Comparison of ENCODE assay signal across 10 cellular contexts in the genomic region with DNA sequence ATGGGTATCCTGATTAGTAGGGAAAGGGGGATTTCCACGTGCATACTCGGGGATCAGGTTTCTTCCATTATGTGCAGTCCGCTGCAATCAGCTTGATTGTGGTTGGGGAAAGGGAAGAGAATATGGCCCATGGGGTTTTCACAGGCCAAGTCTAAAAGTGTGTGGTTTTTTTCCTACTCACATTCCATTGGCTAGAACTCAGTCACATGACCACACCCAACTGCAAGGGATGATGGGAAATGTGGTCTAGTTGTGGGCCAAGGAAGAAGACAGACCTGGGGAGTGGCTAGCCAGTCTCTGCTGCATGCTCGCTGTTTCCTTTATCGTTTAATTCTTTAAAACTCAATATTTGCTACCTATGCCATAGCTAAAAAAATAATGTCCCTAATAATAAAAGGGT.
A peak's percentile ranks its signal among the peaks of the same experiment; 100 is the strongest.
DNase-seq lines count a peak whose midpoint lies in the region; ATAC-seq, FAIRE-seq and TF ChIP-seq lines count a peak whose summit lies in the region.
"Had no signal": no experiment of that assay in that cellular context is flagged by ENCODE, and none has a peak within 500 bp of the region (broad histone marks: within the 10 kb centered on the region; RNA-seq: fewer than 3 reads in every experiment).

No MANE protein-coding gene starts in this region.

- H3K27ac ChIP-seq in A673 (ENCODE audit: low read depth, low read length, poor library complexity, severe bottlenecking) (no peak overlapping the region), GM12878 (ENCODE audit: control insufficient read depth, insufficient read depth) (no peak overlapping the region), upper lobe of right lung (no peak overlapping the region)

- no peaks in the 10 kb centered on the region for H4K20me1 ChIP-seq in GM12878 (ENCODE audit: control insufficient read depth, insufficient read depth)

- H3K4me1 ChIP-seq in A673 (ENCODE audit: insufficient read depth, low read length, poor library complexity, severe bottlenecking) (no peaks in the 10 kb centered on the region), GM12878 (ENCODE audit: control insufficient read depth, insufficient read depth, low read length) (no peaks in the 10 kb centered on the region), upper lobe of right lung (no peaks in the 10 kb centered on the region)

- ATAC-seq in GM12878 (no peak; the same call in 2 of the 3 replicates), upper lobe of right lung (no peak)

- DNase-seq in A673 (ENCODE audit: low spot score) (peak; percentile 70), GM12864 (ENCODE audit: low read depth) (peak; percentile 4), NCI-H2107 treated with DMSO at 0.1 percent for 48 hours (lab: John Stamatoyannopoulos, UW; ENCODE audit: unreplicated experiment) (peak; percentile 94), GM12878 (ENCODE audit: low read depth, low spot score) (no peak), NCI-H1092 (lab: John Stamatoyannopoulos, UW) (no peak), upper lobe of right lung (no peak)
- no peak for DNase-seq in effector CD4-positive, alpha-beta T cell
- no peak for DNase-seq in stimulated activated CD4-positive, alpha-beta T cell treated with anti-CD3 and anti-CD28 coated beads, Interleukin-4, amount 100 ng/mL, for 4 hours
- DNase-seq: amniotic stem cell, hippocampal formation had no signal

- TF ChIP-seq RAD21 in GM12878 (IDR thresholded peaks at IDR 0.05; ENCODE audit: insufficient read depth, low read depth, low read length) = no peak

- RAD21 ChIA-PET in GM12878 (lab: Charles Lee; ENCODE audit: unreplicated experiment) = no interaction called here

- in situ Hi-C loops in GM12878 (cut with MboI) = no loop called here

- peak; percentile 57 for FAIRE-seq in GM12878 (lab: Jason Lieb, UNC)

- 49% methylated on average over 5 of the region's 5 CpGs for WGBS in GM12878 (ENCODE audit: insufficient coverage, insufficient replicate concordance, low lambda C conversion rate, missing lambda C conversion rate)

- H3K36me3 ChIP-seq in A673 (ENCODE audit: insufficient read depth, low read length, poor library complexity, severe bottlenecking) = no peaks in the 10 kb centered on the region
- no peaks in the 10 kb centered on the region for H3K36me3 ChIP-seq in GM12878 (ENCODE audit: control insufficient read depth in 2 of 2, insufficient read depth in 2 of 2, low read length in 1 of 2)
- H3K36me3 ChIP-seq in upper lobe of right lung = no peaks in the 10 kb centered on the region

- TF ChIP-seq POLR2A in GM12878 (IDR thresholded peaks at IDR 0.05; ENCODE audit: low read depth, low read length) = no peak

- no peak overlapping the region for H3K9ac ChIP-seq in GM12878 (ENCODE audit: control insufficient read depth, insufficient read depth, low read length)

- CTCF ChIA-PET in A673 (lab: Charles Lee) = no interaction called here
- CTCF ChIA-PET in GM12878 (lab: Yijun Ruan, JAX) = no interaction called here

- no peaks in the 10 kb centered on the region for H3K9me3 ChIP-seq in A673 (ENCODE audit: low read depth, low read length, poor library complexity, severe bottlenecking)
- no peaks in the 10 kb centered on the region for H3K9me3 ChIP-seq in GM12878 (replicated peaks; ENCODE audit: control insufficient read depth, insufficient read depth, low read length)
- H3K9me3 ChIP-seq in upper lobe of right lung = no peaks in the 10 kb centered on the region

- TF ChIP-seq EP300 in GM12878 (IDR thresholded peaks at IDR 0.05; ENCODE audit: borderline replicate concordance in 1 of 2, control insufficient read depth in 1 of 2, low read depth in 2 of 2, low read length in 2 of 2) = no peak

- H3K4me2 ChIP-seq in GM12878 (ENCODE audit: control insufficient read depth, insufficient read depth) = 0 out of 2 replicates have a peak overlapping the region, but pooled peaks have one; percentile 23

- no peak overlapping the region for H2AFZ ChIP-seq in GM12878 (ENCODE audit: control insufficient read depth, low read depth, low read length)

- no TSS peak for BruUV-seq in A673 (replicated peaks; lab: Mats Ljungman, UMichigan)
- no TSS peak for BruUV-seq in GM12878 (replicated peaks; lab: Mats Ljungman, UMichigan)

- SMC1A ChIA-PET in GM12878 (lab: Charles Lee; ENCODE audit: uncharacterized antibody, unreplicated experiment) = interaction anchor here (0.5 kb wide), 1 partner anchor 351 kb away, joined by 3 read pairs; no protein-coding TSS in a partner anchor

- POLR2A ChIA-PET in A673 (lab: Charles Lee; ENCODE audit: low non-redundant PET) = no interaction called here
- POLR2A ChIA-PET in GM12878 (lab: Charles Lee) = no interaction called here

- H3K4me3 ChIP-seq in A673 (ENCODE audit: low read depth, low read length, poor library complexity, severe bottlenecking) = no peak overlapping the region
- H3K4me3 ChIP-seq in GM12864 (ENCODE audit: low read depth, low read length) = no peak overlapping the region
- no peak overlapping the region for H3K4me3 ChIP-seq in GM12878
- H3K4me3 ChIP-seq in upper lobe of right lung = no peak overlapping the region

- H3K79me2 ChIP-seq in GM12878 (ENCODE audit: control insufficient read depth, insufficient read depth, low read length) = no peaks in the 10 kb centered on the region

- H3K27me3 ChIP-seq in A673 (replicated peaks; ENCODE audit: insufficient read depth, low read depth, low read length, poor library complexity) (peaks cover 10% of the 10 kb centered on the region), GM12878 (replicated peaks in 1 of 2; ENCODE audit: control insufficient read depth in 2 of 2, insufficient read depth in 2 of 2, low read length in 1 of 2) (no peaks in the 10 kb centered on the region; a peak in 1 of 4 replicates), upper lobe of right lung (peaks cover 7% of the 10 kb centered on the region)

- intact Hi-C loops in A673 (cut with micrococcal nuclease; ENCODE audit: unreplicated experiment) (no loop called here), GM12878 (cut with micrococcal nuclease; ENCODE audit: unreplicated experiment) (no loop called here), upper lobe of right lung (cut with DNase I) (no loop called here)

- TF ChIP-seq CTCF in A673 (conservative IDR thresholded peaks at IDR 0.05; ENCODE audit: low read depth, low read length) = no peak
- TF ChIP-seq CTCF in GM12864 (IDR thresholded peaks at IDR 0.05; ENCODE audit: low read depth, low read length, missing control alignments) = no peak
- no peak for TF ChIP-seq CTCF in GM12878 (IDR thresholded peaks at IDR 0.05 in 2 of 3, conservative IDR thresholded peaks at IDR 0.05 in 1 of 3; ENCODE audit: control insufficient read depth in 2 of 3, extremely low read depth in 1 of 3, insufficient read depth in 1 of 3, low read depth in 3 of 3, low read length in 3 of 3)
- no peak for TF ChIP-seq CTCF in upper lobe of right lung (IDR thresholded peaks at IDR 0.05)

TF ChIP-seq in GM12878, 131 proteins besides CTCF, POLR2A, EP300 and RAD21 (continues in another document):
- TF ChIP-seq NRF1 (conservative IDR thresholded peaks at IDR 0.05; ENCODE audit: low read depth, low read length) (no peak), RAD51 (IDR thresholded peaks at IDR 0.05) (peak; percentile 46; the same call in 1 of the 2 replicates), ZNF24 (IDR thresholded peaks at IDR 0.05) (no peak)
- TF ChIP-seq, protein P1, sequence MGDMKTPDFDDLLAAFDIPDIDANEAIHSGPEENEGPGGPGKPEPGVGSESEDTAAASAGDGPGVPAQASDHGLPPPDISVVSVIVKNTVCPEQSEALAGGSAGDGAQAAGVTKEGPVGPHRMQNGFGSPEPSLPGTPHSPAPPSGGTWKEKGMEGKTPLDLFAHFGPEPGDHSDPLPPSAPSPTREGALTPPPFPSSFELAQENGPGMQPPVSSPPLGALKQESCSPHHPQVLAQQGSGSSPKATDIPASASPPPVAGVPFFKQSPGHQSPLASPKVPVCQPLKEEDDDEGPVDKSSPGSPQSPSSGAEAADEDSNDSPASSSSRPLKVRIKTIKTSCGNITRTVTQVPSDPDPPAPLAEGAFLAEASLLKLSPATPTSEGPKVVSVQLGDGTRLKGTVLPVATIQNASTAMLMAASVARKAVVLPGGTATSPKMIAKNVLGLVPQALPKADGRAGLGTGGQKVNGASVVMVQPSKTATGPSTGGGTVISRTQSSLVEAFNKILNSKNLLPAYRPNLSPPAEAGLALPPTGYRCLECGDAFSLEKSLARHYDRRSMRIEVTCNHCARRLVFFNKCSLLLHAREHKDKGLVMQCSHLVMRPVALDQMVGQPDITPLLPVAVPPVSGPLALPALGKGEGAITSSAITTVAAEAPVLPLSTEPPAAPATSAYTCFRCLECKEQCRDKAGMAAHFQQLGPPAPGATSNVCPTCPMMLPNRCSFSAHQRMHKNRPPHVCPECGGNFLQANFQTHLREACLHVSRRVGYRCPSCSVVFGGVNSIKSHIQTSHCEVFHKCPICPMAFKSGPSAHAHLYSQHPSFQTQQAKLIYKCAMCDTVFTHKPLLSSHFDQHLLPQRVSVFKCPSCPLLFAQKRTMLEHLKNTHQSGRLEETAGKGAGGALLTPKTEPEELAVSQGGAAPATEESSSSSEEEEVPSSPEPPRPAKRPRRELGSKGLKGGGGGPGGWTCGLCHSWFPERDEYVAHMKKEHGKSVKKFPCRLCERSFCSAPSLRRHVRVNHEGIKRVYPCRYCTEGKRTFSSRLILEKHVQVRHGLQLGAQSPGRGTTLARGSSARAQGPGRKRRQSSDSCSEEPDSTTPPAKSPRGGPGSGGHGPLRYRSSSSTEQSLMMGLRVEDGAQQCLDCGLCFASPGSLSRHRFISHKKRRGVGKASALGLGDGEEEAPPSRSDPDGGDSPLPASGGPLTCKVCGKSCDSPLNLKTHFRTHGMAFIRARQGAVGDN (IDR thresholded peaks at IDR 0.05) = no peak
- TF ChIP-seq, protein P2, sequence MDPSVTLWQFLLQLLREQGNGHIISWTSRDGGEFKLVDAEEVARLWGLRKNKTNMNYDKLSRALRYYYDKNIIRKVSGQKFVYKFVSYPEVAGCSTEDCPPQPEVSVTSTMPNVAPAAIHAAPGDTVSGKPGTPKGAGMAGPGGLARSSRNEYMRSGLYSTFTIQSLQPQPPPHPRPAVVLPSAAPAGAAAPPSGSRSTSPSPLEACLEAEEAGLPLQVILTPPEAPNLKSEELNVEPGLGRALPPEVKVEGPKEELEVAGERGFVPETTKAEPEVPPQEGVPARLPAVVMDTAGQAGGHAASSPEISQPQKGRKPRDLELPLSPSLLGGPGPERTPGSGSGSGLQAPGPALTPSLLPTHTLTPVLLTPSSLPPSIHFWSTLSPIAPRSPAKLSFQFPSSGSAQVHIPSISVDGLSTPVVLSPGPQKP (IDR thresholded peaks at IDR 0.05; ENCODE audit: low read depth, low read length) = no peak

Comparison
In these comparisons a context has a peak if more than half of its experiments do, and no peak if none do; other contexts are left out.
1. DNase-seq: peak in A673 (single experiment), GM12864 (single experiment) and NCI-H2107 treated with DMSO at 0.1 percent for 48 hours (single experiment); none in GM12878 (single experiment), effector CD4-positive, alpha-beta T cell (single experiment), NCI-H1092 (single experiment), upper lobe of right lung (single experiment) and stimulated activated CD4-positive, alpha-beta T cell treated with anti-CD3 and anti-CD28 coated beads, Interleukin-4, amount 100 ng/mL, for 4 hours (0 of 2).